ENCODE assay signal across 35 cellular contexts in the genomic region with DNA sequence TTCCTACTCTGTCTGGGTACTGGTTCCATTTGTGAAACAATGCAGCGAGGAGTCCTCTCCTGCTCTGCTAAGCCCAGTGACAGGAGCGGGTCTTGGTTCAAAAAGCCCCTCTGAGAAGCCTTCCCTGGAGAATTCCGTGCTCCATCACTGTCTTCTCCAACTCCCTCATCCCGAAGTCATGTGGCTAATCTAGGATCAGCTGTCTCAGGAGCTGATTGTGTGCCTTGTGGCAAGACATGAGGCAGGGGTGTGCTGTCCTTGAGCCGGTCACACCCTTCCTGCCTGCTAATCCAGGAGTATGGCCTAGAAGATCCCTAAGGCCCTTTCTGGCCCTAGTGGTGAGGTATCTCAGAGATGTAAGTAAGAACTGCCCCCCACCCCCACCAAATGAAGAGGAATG.
"Had no signal": no experiment of that assay in that cellular context is flagged by ENCODE, and none has a peak within 500 bp of the region (broad histone marks: within the 10 kb centered on the region; RNA-seq: fewer than 3 reads in every experiment).

No MANE protein-coding gene starts in this region.

- H3K4me3 ChIP-seq: MG63 had no signal

- H3K4me2 ChIP-seq: KMS-11 had no signal

- H3K9ac ChIP-seq: KMS-11 had no signal

- H3K27ac ChIP-seq: KMS-11 had no signal

- DNase-seq: Karpas-422, Kasumi-1, KBM-7, KG1, MG63, MM.1S, MV-4-11, NCI-H1048, NCI-H1092, NCI-H1092 treated with DMSO at 0.1 percent for 48 hours, NCI-H1105, NCI-H1105 treated with DMSO at 0.1 percent for 48 hours, NCI-H1417, NCI-H1417 treated with DMSO at 0.1 percent for 48 hours, NCI-H1436, NCI-H1436 treated with DMSO at 0.1 percent for 48 hours, NCI-H146, NCI-H1694, NCI-H1694 treated with DMSO at 0.1 percent for 48 hours, NCI-H187, NCI-H187 treated with DMSO at 0.1 percent for 48 hours, NCI-H1930, NCI-H2029, NCI-H2029 treated with DMSO at 0.1 percent for 48 hours, NCI-H2081, NCI-H2081 treated with DMSO at 0.1 percent for 48 hours, NCI-H2107, NCI-H2171, NCI-H2171 treated with DMSO at 0.1 percent for 48 hours, NCI-H2227 treated with DMSO at 0.1 percent for 48 hours, NCI-H226, NCI-H345, NCI-H446, NCI-H446 treated with DMSO at 0.1 percent for 48 hours had no signal

- H3K9me3 ChIP-seq: MG63 had no signal

- H3K36me3 ChIP-seq: MG63 had no signal

- H3K27me3 ChIP-seq: MG63 had no signal
